28 cellular contexts compared by ENCODE assay signal in genomic region chr2:45216118-45216517, GRCh38.
"Had no signal": no experiment of that assay in that cellular context is flagged by ENCODE, and none has a peak within 500 bp of the region (broad histone marks: within the 10 kb centered on the region; RNA-seq: fewer than 3 reads in every experiment).

No MANE protein-coding gene starts in this region.

- H3K9ac ChIP-seq: neural progenitor cell, parathyroid adenoma had no signal

- H3K9me3 ChIP-seq: ovary, psoas muscle, suprapubic skin, testis, tibial artery, transverse colon, upper lobe of right lung, uterus had no signal

- H2AFZ ChIP-seq: neural progenitor cell, parathyroid adenoma had no signal

- H3K36me3 ChIP-seq: neural progenitor cell, ovary, spleen, suprapubic skin, tibial artery, transverse colon, upper lobe of right lung, uterus had no signal

- H3K27me3 ChIP-seq: neural progenitor cell, ovary, testis, tibial artery, upper lobe of right lung, uterus had no signal

- H3K4me2 ChIP-seq: neural progenitor cell, smooth muscle cell had no signal

- DNase-seq: natural killer cell; occipital lobe; ovary; posterior cingulate gyrus; psoas muscle; right cardiac atrium; spleen; stimulated activated CD4-positive, alpha-beta T cell treated with anti-CD3 and anti-CD28 coated beads, Interleukin-12 subunit alpha, Interleukin-12 subunit beta, amount 100 ng/mL, for 4 hours; stimulated activated CD4-positive, alpha-beta T cell treated with anti-CD3 and anti-CD28 coated beads, Interleukin-1b, Interleukin-23, amount 100 ng/mL, for 48 hours; stimulated activated CD4-positive, alpha-beta T cell treated with anti-CD3 and anti-CD28 coated beads, Interleukin-4, amount 100 ng/mL, for 1 hour; stimulated activated CD4-positive, alpha-beta T cell treated with anti-CD3 and anti-CD28 coated beads, Interleukin-4, amount 100 ng/mL, for 4 hours; stimulated activated CD8-positive, alpha-beta memory T cell treated with anti-CD3 and anti-CD28 coated beads, Interleukin-4, amount 100 ng/mL, for 48 hours; stimulated activated naive CD4-positive, alpha-beta T cell; stimulated activated naive CD8-positive, alpha-beta T cell treated with anti-CD3 and anti-CD28 coated beads, Interleukin-15, amount 100 ng/mL, for 72 hours; stimulated activated naive CD8-positive, alpha-beta T cell treated with anti-CD3 and anti-CD28 coated beads, Interleukin-15, Interleukin-2, amounts not matched to agents 100 U/mL and 50 U/mL, for 24 hours; substantia nigra; testis; tibial artery; transverse colon; upper lobe of right lung; uterus had no signal

- ATAC-seq: natural killer cell; psoas muscle; right cardiac atrium; sciatic nerve; stimulated activated memory B cell treated with anti-CD40 and anti-IgM and Interleukin-4, amounts not matched to agents 10 μg/mL and 1 μg/mL and 100 μg/mL, for 72 hours; stimulated activated naive CD8-positive, alpha-beta T cell treated with anti-CD3 and anti-CD28 coated beads, Interleukin-15, amount 100 ng/mL, for 72 hours; stimulated activated naive CD8-positive, alpha-beta T cell treated with anti-CD3 and anti-CD28 coated beads, Interleukin-15, Interleukin-2, amounts not matched to agents 100 U/mL and 50 U/mL, for 24 hours; upper lobe of right lung had no signal

- H3K27ac ChIP-seq: neural progenitor cell, ovary, parathyroid adenoma, psoas muscle, skin epidermis, spleen, suprapubic skin, testis, tibial artery, transverse colon, upper lobe of right lung, uterus had no signal

- H3K4me3 ChIP-seq: neural progenitor cell, ovary, psoas muscle, skin epidermis, smooth muscle cell, spleen, suprapubic skin, testis, tibial artery, transverse colon, upper lobe of right lung, uterus had no signal

- H3K79me2 ChIP-seq: parathyroid adenoma had no signal

- H3K4me1 ChIP-seq: neural progenitor cell, parathyroid adenoma, spleen, suprapubic skin, testis, upper lobe of right lung, uterus had no signal
